13 cellular contexts compared by ENCODE assay signal in the genomic region with DNA sequence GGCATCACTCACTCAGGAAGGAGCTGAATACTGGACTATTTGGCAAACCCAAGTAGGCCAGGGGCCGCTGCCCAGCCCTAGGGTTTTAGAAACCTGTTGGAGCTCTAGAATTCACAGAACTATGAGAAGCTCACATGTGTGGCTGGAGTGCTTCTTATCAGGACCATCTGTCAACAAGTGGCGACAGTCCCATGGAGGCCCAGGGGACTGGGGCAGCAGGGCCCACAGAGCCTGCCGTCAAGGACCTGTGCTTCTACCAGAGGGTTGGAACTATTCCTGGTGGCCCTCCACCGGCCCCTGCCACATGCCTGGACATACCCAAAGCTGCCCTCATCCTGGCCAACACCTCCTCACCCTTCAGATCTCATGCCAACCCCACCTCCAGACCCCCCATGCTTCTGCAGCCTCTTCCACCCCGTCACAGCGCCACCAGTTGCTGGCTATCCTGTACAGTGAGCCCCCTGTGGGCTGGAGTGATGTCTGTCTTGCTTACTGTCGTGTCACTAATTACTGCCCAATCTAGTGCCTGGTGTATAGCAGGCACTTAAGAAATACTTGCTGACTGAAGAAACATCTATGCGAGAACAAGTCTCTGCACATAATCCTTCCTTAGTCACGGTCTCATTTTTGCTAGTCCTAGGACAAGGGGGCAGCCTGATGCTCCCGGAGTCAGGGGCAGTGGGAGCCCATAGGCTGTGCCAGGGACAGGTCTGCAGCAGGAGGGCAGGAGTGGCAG. TPM values are rescaled to one million over a fixed set of nuclear protein-coding genes. Genes with fewer than 3 reads are reported as not detected.
DNase-seq lines count a peak whose midpoint lies in the region; ATAC-seq, FAIRE-seq and TF ChIP-seq lines count a peak whose summit lies in the region.
"Had no signal": no experiment of that assay in that cellular context is flagged by ENCODE, and none has a peak within 500 bp of the region (broad histone marks: within the 10 kb centered on the region; RNA-seq: fewer than 3 reads in every experiment).

No MANE protein-coding gene starts in this region.

- no peak for TF ChIP-seq RAD21 in H1 (IDR thresholded peaks at IDR 0.05 in 1 of 2, conservative IDR thresholded peaks at IDR 0.05 in 1 of 2; ENCODE audit: low read depth in 2 of 2, low read length in 2 of 2)

- H3K23ac ChIP-seq in H1 (ENCODE audit: insufficient read length): no peak overlapping the region
- H3K23ac ChIP-seq in neuronal stem cell (ENCODE audit: low read depth, low read length, poor library complexity): peak overlapping the region; percentile 62

- H3K14ac ChIP-seq in H1 (ENCODE audit: insufficient read length) (no peak overlapping the region), neuronal stem cell (ENCODE audit: low read length) (peak overlapping the region; percentile 17)

- no peak overlapping the region for H2BK120ac ChIP-seq in H1 (replicated peaks; ENCODE audit: low read depth, low read length)
- H2BK120ac ChIP-seq in neuronal stem cell (ENCODE audit: low read depth, low read length): no peak overlapping the region

- in situ Hi-C loops in GM13976 (cut with MboI; ENCODE audit: low sequenced_read_pairs, unreplicated experiment): no loop called here

- H3K18ac ChIP-seq in H1 (ENCODE audit: extremely low read depth, low read length): no peak overlapping the region
- peak overlapping the region; percentile 31 for H3K18ac ChIP-seq in neuronal stem cell (ENCODE audit: low read length)

- intact Hi-C loops in esophagus muscularis mucosa (cut with DNase I): loop anchor here (2.0 kb wide), 1 partner anchor 30 kb away; no protein-coding TSS in a partner anchor

- H3K9me3 ChIP-seq in HUES6 (ENCODE audit: control insufficient read depth, insufficient read depth, low read depth, low read length): no peaks in the 10 kb centered on the region
- no peaks in the 10 kb centered on the region for H3K9me3 ChIP-seq in H1 (ENCODE audit: insufficient read depth in 2 of 2, low read depth in 1 of 2, low read length in 1 of 2)
- H3K9me3 ChIP-seq in neuronal stem cell (replicated peaks in 1 of 2; ENCODE audit: control insufficient read depth in 2 of 2, insufficient read depth in 1 of 2, low read depth in 1 of 2, low read length in 2 of 2): peaks cover 0 to 2% of the 10 kb centered on the region in 2 donors
- no peaks in the 10 kb centered on the region for H3K9me3 ChIP-seq in esophagus muscularis mucosa
- H3K9me3 ChIP-seq: ascending aorta had no signal

- H3K36me3 ChIP-seq in HUES6 (ENCODE audit: control insufficient read depth, insufficient read depth, low read length) (peaks cover 84% of the 10 kb centered on the region), H1 (ENCODE audit: control insufficient read depth in 2 of 4, insufficient read depth in 4 of 4, low read length in 3 of 4) (peaks cover 8 to 41% (median 25%) of the 10 kb centered on the region in 4 experiments), neuronal stem cell (replicated peaks in 1 of 2; ENCODE audit: control insufficient read depth in 2 of 2, insufficient read depth in 2 of 2, low read length in 2 of 2) (peaks cover 52 to 93% of the 10 kb centered on the region in 2 donors), esophagus muscularis mucosa (peaks cover 42 to 92% (median 79%) of the 10 kb centered on the region in 4 donors)

- H3K27ac ChIP-seq in HUES6 (ENCODE audit: low read depth, low read length) (0 out of 2 replicates have a peak overlapping the region, but pooled peaks have one; percentile 4), H1 (ENCODE audit: low read depth, low read length) (no peak overlapping the region), neuronal stem cell (replicated peaks; ENCODE audit: low read length) (no peak overlapping the region), esophagus muscularis mucosa (replicated peaks in 1 of 4) (peak overlapping the region in 2 of 4 donors; percentile 57 to 80)
- H3K27ac ChIP-seq: ascending aorta had no signal

- H3K4me2 ChIP-seq in H1 (ENCODE audit: insufficient read depth in 1 of 2, low read depth in 2 of 2, low read length in 2 of 2) (no peak overlapping the region), neuronal stem cell (ENCODE audit: insufficient read depth, low read length, poor library complexity, severe bottlenecking) (no peak overlapping the region)

- WGBS in H1 (ENCODE audit: extremely low coverage in 1 of 2, insufficient coverage in 1 of 2, insufficient read length in 1 of 2, insufficient replicate concordance in 2 of 2, low coverage in 1 of 2, low lambda C conversion rate in 2 of 2, missing lambda C conversion rate in 1 of 2), 2 experiments: 88% methylated on average over 10 of the region's 10 CpGs; no CpG with 5 or more reads in 1 of the 2 experiments
- no CpG with 5 or more reads among the region's 10 CpGs for WGBS in neuronal stem cell (ENCODE audit: extremely low coverage in 2 of 2, insufficient read length in 2 of 2, insufficient replicate concordance in 1 of 2), 2 donors
- WGBS in esophagus muscularis mucosa: 83% methylated on average over 10 of the region's 10 CpGs

- TF ChIP-seq EP300 in H1 (IDR thresholded peaks at IDR 0.05; ENCODE audit: borderline replicate concordance in 1 of 2, low read depth in 2 of 2, low read length in 2 of 2) (no peak), esophagus muscularis mucosa (IDR thresholded peaks at IDR 0.05) (no peak)

- peaks cover 10% of the 10 kb centered on the region; the same call in 1 of the 2 replicates for H3K4me1 ChIP-seq in HUES6 (ENCODE audit: control insufficient read depth, insufficient read depth, low read length)
- H3K4me1 ChIP-seq in H1 (replicated peaks in 1 of 4; ENCODE audit: control insufficient read depth in 3 of 4, insufficient read depth in 4 of 4, low read length in 3 of 4): no peaks in the 10 kb centered on the region
- peaks cover 0 to 13% of the 10 kb centered on the region in 2 donors for H3K4me1 ChIP-seq in neuronal stem cell (ENCODE audit: control insufficient read depth in 2 of 2, insufficient read depth in 1 of 2, low read depth in 1 of 2, low read length in 2 of 2)
- H3K4me1 ChIP-seq in esophagus muscularis mucosa: peaks cover 22 to 44% (median 35%) of the 10 kb centered on the region in 4 donors

- H3K4ac ChIP-seq in H1 (replicated peaks; ENCODE audit: insufficient read length, low read depth, low read length) (no peak overlapping the region), neuronal stem cell (ENCODE audit: low read length) (no peak overlapping the region)

- H3K9ac ChIP-seq in HUES6 (ENCODE audit: low read length) (no peak overlapping the region), H1 (replicated peaks in 1 of 4; ENCODE audit: extremely low read depth in 1 of 4, low read depth in 3 of 4, low read length in 3 of 4) (no peak overlapping the region), neuronal stem cell (ENCODE audit: low read depth, low read length, poor library complexity) (no peak overlapping the region)

- no peak for FAIRE-seq in H1 (lab: Jason Lieb, UNC)

- H4K20me1 ChIP-seq in H1 (replicated peaks in 1 of 2; ENCODE audit: control insufficient read depth in 1 of 2, insufficient read depth in 2 of 2, low read length in 2 of 2): peaks cover 1 to 6% of the 10 kb centered on the region in 2 experiments

- TF ChIP-seq CTCF in H1 (IDR thresholded peaks at IDR 0.05; ENCODE audit: control extremely low read depth in 1 of 3, insufficient read depth in 1 of 3, low read depth in 1 of 3, low read length in 3 of 3): no peak
- TF ChIP-seq CTCF in GM13976 (IDR thresholded peaks at IDR 0.05; ENCODE audit: borderline replicate concordance, control extremely low read depth, extremely low read depth, insufficient read depth, missing control alignments): no peak
- no peak for TF ChIP-seq CTCF in esophagus muscularis mucosa (IDR thresholded peaks at IDR 0.05)

- H3K27me3 ChIP-seq in HUES6 (ENCODE audit: control insufficient read depth, insufficient read depth, low read length) (no peaks in the 10 kb centered on the region), H1 (replicated peaks in 1 of 4; ENCODE audit: control insufficient read depth in 3 of 4, extremely low read depth in 1 of 4, insufficient read depth in 3 of 4, low read length in 3 of 4) (no peaks in the 10 kb centered on the region), neuronal stem cell (ENCODE audit: control insufficient read depth in 3 of 3, insufficient read depth in 3 of 3, low read depth in 1 of 3, low read length in 3 of 3) (no peaks in the 10 kb centered on the region), esophagus muscularis mucosa (no peaks in the 10 kb centered on the region)
- H3K27me3 ChIP-seq: ascending aorta had no signal

- H4K91ac ChIP-seq in H1 (replicated peaks; ENCODE audit: insufficient read length, low read length): no peak overlapping the region
- no peak overlapping the region for H4K91ac ChIP-seq in neuronal stem cell (ENCODE audit: low read depth, low read length, poor library complexity)

- H2AK5ac ChIP-seq in H1 (ENCODE audit: low read depth, low read length) (no peak overlapping the region), neuronal stem cell (ENCODE audit: low read depth, low read length) (no peak overlapping the region)

- no peaks in the 10 kb centered on the region for H3K79me2 ChIP-seq in H1 (ENCODE audit: control insufficient read depth in 1 of 2, insufficient read depth in 2 of 2, low read length in 2 of 2)

- H3K4me3 ChIP-seq in HUES6 (ENCODE audit: low read depth, low read length) (no peak overlapping the region), H1 (ENCODE audit: extremely low read depth in 1 of 4, insufficient read depth in 2 of 4, low read depth in 3 of 4, low read length in 4 of 4) (no peak overlapping the region), neuronal stem cell (ENCODE audit: low read length in 2 of 2) (peak overlapping the region in 1 of 2 donors; percentile 27), esophagus muscularis mucosa (no peak overlapping the region)
- H3K4me3 ChIP-seq: ascending aorta had no signal

- H4K5ac ChIP-seq in H1 (ENCODE audit: insufficient read length, low read depth, low read length): no peak overlapping the region

- no peak overlapping the region for H4K8ac ChIP-seq in H1 (ENCODE audit: extremely low read depth, insufficient read depth, low read length)
- no peak overlapping the region for H4K8ac ChIP-seq in neuronal stem cell (ENCODE audit: low read depth, low read length)

- H2AFZ ChIP-seq in H1 (ENCODE audit: low read length): no peak overlapping the region
- no peak overlapping the region for H2AFZ ChIP-seq in neuronal stem cell (ENCODE audit: low read length)

- H2BK12ac ChIP-seq in H1 (ENCODE audit: low read depth, low read length): no peak overlapping the region
- no peak overlapping the region for H2BK12ac ChIP-seq in neuronal stem cell (ENCODE audit: low read length)

- no peaks in the 10 kb centered on the region for H3K23me2 ChIP-seq in H1 (ENCODE audit: low read depth, low read length)

- DNase-seq in DMS 273 (lab: John Stamatoyannopoulos, UW; ENCODE audit: unreplicated experiment) (peak; percentile 74), H1 (ENCODE audit: low read depth in 1 of 2, low spot score in 2 of 2) (no peak), neuronal stem cell (ENCODE audit: low spot score) (no peak), GM13976 (ENCODE audit: low spot score) (no peak), esophagus muscularis mucosa (ENCODE audit: extremely low spot score) (no peak)
- DNase-seq: Calu3; endodermal cell; NCI-H1930; NK-92 treated with Interleukin-12 subunit alpha and Interleukin-12 subunit beta, amount 100 ng/mL, for 24 hours had no signal

- CTCF ChIA-PET in H1 (lab: Charles Lee; ENCODE audit: partially characterized antibody): interaction anchor here (1.0 to 1.7 kb wide), 6 partner anchors 9 to 219 kb away, joined by 3 to 7 read pairs (median 4); no protein-coding TSS in a partner anchor

- H2BK5ac ChIP-seq in H1 (ENCODE audit: low read depth, low read length) (0 out of 2 replicates have a peak overlapping the region, but pooled peaks have one; percentile 35), neuronal stem cell (ENCODE audit: low read length) (peak overlapping the region; percentile 24)

- POLR2A ChIA-PET in H1 (lab: Charles Lee; ENCODE audit: partially characterized antibody): interaction anchor here (0.9 to 1.2 kb wide), 2 partner anchors 11 to 29 kb away, joined by 3 read pairs; no protein-coding TSS in a partner anchor

- no peak for ATAC-seq in HG02588 (IDR thresholded peaks at IDR 0.05; ENCODE audit: unreplicated experiment)
- ATAC-seq: left lobe of liver had no signal

- no peak overlapping the region for H2BK15ac ChIP-seq in H1 (ENCODE audit: low read length)
- H2BK15ac ChIP-seq in neuronal stem cell (ENCODE audit: low read length): no peak overlapping the region

- H3K56ac ChIP-seq in H1 (replicated peaks; ENCODE audit: insufficient read length, low read depth, low read length): no peak overlapping the region

- H3K79me1 ChIP-seq in H1 (ENCODE audit: low read depth, low read length) (no peaks in the 10 kb centered on the region), neuronal stem cell (ENCODE audit: low read depth, low read length) (peaks cover 4% of the 10 kb centered on the region)

- TF ChIP-seq POLR2A in H1 (IDR thresholded peaks at IDR 0.05; ENCODE audit: control extremely low read depth in 1 of 2, low read depth in 2 of 2, low read length in 2 of 2): no peak
- no peak for TF ChIP-seq POLR2A in esophagus muscularis mucosa (IDR thresholded peaks at IDR 0.05; ENCODE audit: low read depth)

- no peak overlapping the region for H2BK20ac ChIP-seq in H1 (ENCODE audit: low read length)

RNA-seq across cellular contexts. Expression of a gene that starts 27.2 kb away (rescaled TPM):
- total RNA-seq in H1 (2021; fragmentation: NEBNext Ultra II Directional; extraction: Animal tissue kit (Norgen Biotek cat#: 25700)): 1.4 and 1.5 TPM in 2 replicates
- polyA plus RNA-seq in H1 (2011; rRNA removed): 1.1 and 1.6 TPM in 2 replicates
- 1.0 TPM for polyA plus RNA-seq in H1 (2011; cell fraction: cytosol; rRNA removed)
- 2.4 TPM for polyA plus RNA-seq in H1 (2011; cell fraction: nucleus; rRNA removed)
- polyA plus RNA-seq in H1 (2012, experiment 1 of 2): 0.26 to 0.58 TPM (median 0.39 TPM) in 4 replicates
- 0.21 TPM for polyA plus RNA-seq in H1 (2012, experiment 2 of 2)
- polyA plus RNA-seq in H1 (2013, experiment 1 of 2): 1.1 TPM
- 1.0 TPM for polyA plus RNA-seq in H1 (2013, experiment 2 of 2)
- not detected in 2 replicates for polyA minus RNA-seq in H1 (2011; rRNA and poly(A)+ RNA removed)
- polyA minus RNA-seq in H1 (2011; cell fraction: cytosol; rRNA and poly(A)+ RNA removed): not detected
- 0.80 TPM for polyA minus RNA-seq in H1 (2011; cell fraction: nucleus; rRNA and poly(A)+ RNA removed)
- polyA plus RNA-seq in neuronal stem cell (2013, experiment 1 of 2): 0.56 TPM
- polyA plus RNA-seq in neuronal stem cell (2013, experiment 2 of 2): 0.53 TPM
- 1 to 10 TPM in 1 of 4 donors, under 1 TPM in 2, not detected in 1; 0.50 to 1.6 (median 0.84) TPM for total RNA-seq in esophagus muscularis mucosa
- total RNA-seq: ascending aorta had no signal

RNA-seq across cellular contexts. Expression of a gene that starts 36.3 kb away (rescaled TPM):
- total RNA-seq in H1 (2021; fragmentation: NEBNext Ultra II Directional; extraction: Animal tissue kit (Norgen Biotek cat#: 25700)): 9.7 and 10.1 TPM in 2 replicates
- polyA plus RNA-seq in H1 (2011; rRNA removed): 3.6 and 6.8 TPM in 2 replicates
- 3.9 TPM for polyA plus RNA-seq in H1 (2011; cell fraction: cytosol; rRNA removed)
- polyA plus RNA-seq in H1 (2011; cell fraction: nucleus; rRNA removed): 16.7 TPM
- 4.0 to 5.7 TPM (median 5.3 TPM) in 4 replicates for polyA plus RNA-seq in H1 (2012, experiment 1 of 2)
- 4.1 TPM for polyA plus RNA-seq in H1 (2012, experiment 2 of 2)
- 8.9 TPM for polyA plus RNA-seq in H1 (2013, experiment 1 of 2)
- 8.0 TPM for polyA plus RNA-seq in H1 (2013, experiment 2 of 2)
- 1.3 and 2.9 TPM in 2 replicates for polyA minus RNA-seq in H1 (2011; rRNA and poly(A)+ RNA removed)
- 2.5 TPM for polyA minus RNA-seq in H1 (2011; cell fraction: cytosol; rRNA and poly(A)+ RNA removed)
- polyA minus RNA-seq in H1 (2011; cell fraction: nucleus; rRNA and poly(A)+ RNA removed): 3.7 TPM
- 7.7 TPM for polyA plus RNA-seq in neuronal stem cell (2013, experiment 1 of 2)
- 7.4 TPM for polyA plus RNA-seq in neuronal stem cell (2013, experiment 2 of 2)
- total RNA-seq in esophagus muscularis mucosa: 10 to 100 TPM; 25.8 to 63.9 (median 38.8) TPM

RNA-seq across cellular contexts. Expression of a gene that starts 45.6 kb away (rescaled TPM):
- total RNA-seq in H1 (2021; fragmentation: NEBNext Ultra II Directional; extraction: Animal tissue kit (Norgen Biotek cat#: 25700)): 63.5 and 64.2 TPM in 2 replicates
- polyA plus RNA-seq in H1 (2011; rRNA removed): 86.8 and 137 TPM in 2 replicates
- 55.7 TPM for polyA plus RNA-seq in H1 (2011; cell fraction: cytosol; rRNA removed)
- polyA plus RNA-seq in H1 (2011; cell fraction: nucleus; rRNA removed): 105 TPM
- 46.9 to 68.6 TPM (median 62.0 TPM) in 4 replicates for polyA plus RNA-seq in H1 (2012, experiment 1 of 2)
- polyA plus RNA-seq in H1 (2012, experiment 2 of 2): 57.3 TPM
- 35.3 TPM for polyA plus RNA-seq in H1 (2013, experiment 1 of 2)
- polyA plus RNA-seq in H1 (2013, experiment 2 of 2): 32.6 TPM
- polyA minus RNA-seq in H1 (2011; rRNA and poly(A)+ RNA removed): 129 and 144 TPM in 2 replicates
- polyA minus RNA-seq in H1 (2011; cell fraction: cytosol; rRNA and poly(A)+ RNA removed): 61.7 TPM
- polyA minus RNA-seq in H1 (2011; cell fraction: nucleus; rRNA and poly(A)+ RNA removed): 48.3 TPM
- polyA plus RNA-seq in neuronal stem cell (2013, experiment 1 of 2): 25.9 TPM
- 25.4 TPM for polyA plus RNA-seq in neuronal stem cell (2013, experiment 2 of 2)
- 10 to 100 TPM; 55.6 to 72.2 (median 57.4) TPM for total RNA-seq in esophagus muscularis mucosa
